ENCODE assay signal across 23 cellular contexts in the genomic region with DNA sequence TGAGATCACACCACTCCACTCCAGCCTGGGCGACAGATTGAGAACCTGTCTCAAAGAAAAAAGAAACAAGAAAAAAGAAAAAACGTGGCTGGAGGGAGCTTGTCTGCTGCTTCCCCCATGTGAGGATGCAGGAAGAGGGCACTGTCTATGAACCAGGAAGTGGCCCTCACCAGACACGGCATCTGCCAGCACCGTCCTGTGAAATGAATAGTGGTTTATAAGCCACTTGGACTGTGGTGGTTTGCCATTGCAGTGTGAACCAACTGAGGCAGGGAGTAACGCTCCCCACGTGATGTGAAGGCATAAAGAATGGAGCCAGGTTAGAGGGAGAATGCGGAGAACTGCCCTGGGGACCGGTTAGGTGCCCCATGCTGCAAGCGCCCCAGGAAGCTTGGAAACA. TPM values are rescaled to one million over a fixed set of nuclear protein-coding genes. Genes with fewer than 3 reads are reported as not detected.
DNase-seq lines count a peak whose midpoint lies in the region; ATAC-seq and TF ChIP-seq lines count a peak whose summit lies in the region.
"Had no signal": no experiment of that assay in that cellular context is flagged by ENCODE, and none has a peak within 500 bp of the region (broad histone marks: within the 10 kb centered on the region; RNA-seq: fewer than 3 reads in every experiment).

No MANE protein-coding gene starts in this region.

- H3K36me3 Mint-ChIP-seq in activated CD4-positive, alpha-beta T cell treated with anti-CD3 and anti-CD28 coated beads, Interleukin-2, amount 10 ng/mL, durations not matched to agents 7 days and 5 days (ENCODE audit: low read depth) = peaks cover 11% of the 10 kb centered on the region
- no peaks in the 10 kb centered on the region for H3K36me3 Mint-ChIP-seq in activated T-helper 1 cell treated with anti-CD3 and anti-CD28 coated beads, Interleukin-12 subunit alpha, Interleukin-12 subunit beta, Interleukin-2, Interleukin-4 antibody, amounts not matched to agents 30 ng/mL and 10 ng/mL and 1 ng/mL, durations not matched to agents 14 hours and 24 hours and 36 hours (ENCODE audit: low read depth)
- H3K36me3 Mint-ChIP-seq in natural killer cell = no peaks in the 10 kb centered on the region

- no peak overlapping the region for H3K4me3 Mint-ChIP-seq in activated CD4-positive, alpha-beta T cell treated with anti-CD3 and anti-CD28 coated beads, Interleukin-2, amount 10 ng/mL, durations not matched to agents 7 days and 5 days
- H3K4me3 Mint-ChIP-seq in activated T-helper 1 cell treated with anti-CD3 and anti-CD28 coated beads, Interleukin-12 subunit alpha, Interleukin-12 subunit beta, Interleukin-2, Interleukin-4 antibody, amounts not matched to agents 30 ng/mL and 10 ng/mL and 1 ng/mL, durations not matched to agents 14 hours and 24 hours and 36 hours = no peak overlapping the region
- no peak overlapping the region for H3K4me3 Mint-ChIP-seq in natural killer cell
- H3K4me3 Mint-ChIP-seq: nephron progenitor cell had no signal

- H3K4me1 ChIP-seq in testis = no peaks in the 10 kb centered on the region
- H3K4me1 ChIP-seq: foreskin keratinocyte had no signal

- H3K27ac ChIP-seq in testis = no peak overlapping the region
- H3K27ac ChIP-seq: A549, brain microvascular endothelial cell, coronary artery, foreskin keratinocyte, RWPE1, skin epidermis, thoracic aorta had no signal

- POLR2A ChIA-PET in activated CD4-positive, alpha-beta T cell treated with anti-CD3 and anti-CD28 coated beads, Interleukin-2, amount 10 ng/mL, durations not matched to agents 7 days and 5 days (lab: Charles Lee) = no interaction called here

- peaks cover 2% of the 10 kb centered on the region for H3K9me3 Mint-ChIP-seq in activated CD4-positive, alpha-beta T cell treated with anti-CD3 and anti-CD28 coated beads, Interleukin-2, amount 10 ng/mL, durations not matched to agents 7 days and 5 days
- H3K9me3 Mint-ChIP-seq in activated T-helper 1 cell treated with anti-CD3 and anti-CD28 coated beads, Interleukin-12 subunit alpha, Interleukin-12 subunit beta, Interleukin-2, Interleukin-4 antibody, amounts not matched to agents 30 ng/mL and 10 ng/mL and 1 ng/mL, durations not matched to agents 14 hours and 24 hours and 36 hours = no peaks in the 10 kb centered on the region
- no peaks in the 10 kb centered on the region for H3K9me3 Mint-ChIP-seq in natural killer cell
- H3K9me3 Mint-ChIP-seq: nephron progenitor cell had no signal

- DNase-seq in activated CD4-positive, alpha-beta T cell treated with anti-CD3 and anti-CD28 coated beads, Interleukin-2, amount 10 ng/mL, durations not matched to agents 7 days and 5 days = peak; percentile 43
- no peak for DNase-seq in activated CD4-positive, alpha-beta T cell treated with anti-CD3 and anti-CD28 coated beads, Interleukin-2, amount 50 U/mL, for 48 hours
- peak; percentile 41 for DNase-seq in Jurkat, Clone E6-1 (ENCODE audit: low read depth, low spot score)
- no peak for DNase-seq in activated T-helper 1 cell treated with anti-CD3 and anti-CD28 coated beads, Interleukin-12 subunit alpha, Interleukin-12 subunit beta, Interleukin-2, Interleukin-4 antibody, amounts not matched to agents 30 ng/mL and 10 ng/mL and 1 ng/mL, durations not matched to agents 14 hours and 24 hours and 36 hours (ENCODE audit: low spot score)
- no peak for DNase-seq in natural killer cell
- DNase-seq in testis = no peak
- DNase-seq in hippocampal formation (lab: John Stamatoyannopoulos, UW) = no peak
- DNase-seq in cortex of kidney (lab: John Stamatoyannopoulos, UW) = no peak
- DNase-seq: brain microvascular endothelial cell; DND-41; foreskin keratinocyte; mesendoderm; NCI-H2029 treated with DMSO at 0.1 percent for 48 hours; nephron progenitor cell; NK-92 treated with Interleukin-12 subunit alpha and Interleukin-12 subunit beta, amount 100 ng/mL, for 24 hours; stimulated activated CD4-positive, alpha-beta T cell treated with anti-CD3 and anti-CD28 coated beads, Interleukin-4, amount 100 ng/mL, for 4 hours; SW 1271 had no signal

- no peaks in the 10 kb centered on the region for H3K9me3 ChIP-seq in testis
- H3K9me3 ChIP-seq: A549, thoracic aorta had no signal

- intact Hi-C loops in activated T-helper 1 cell treated with anti-CD3 and anti-CD28 coated beads, Interleukin-12 subunit alpha, Interleukin-12 subunit beta, Interleukin-2, Interleukin-4 antibody, amounts not matched to agents 30 ng/mL and 10 ng/mL and 1 ng/mL, durations not matched to agents 14 hours and 24 hours and 36 hours (cut with micrococcal nuclease) = loop anchor here (10.0 kb wide), 1 partner anchor 61 kb away; a partner anchor contains a TSS
- intact Hi-C loops in natural killer cell (cut with micrococcal nuclease) (loop anchor here (10.0 kb wide), 1 partner anchor 51 kb away; no protein-coding TSS in a partner anchor), testis (cut with DNase I; ENCODE audit: low total_unique reads) (no loop called here)

- TF ChIP-seq CTCF in natural killer cell (IDR thresholded peaks at IDR 0.05) (no peak), testis (IDR thresholded peaks at IDR 0.05) (no peak)

- H3K27ac Mint-ChIP-seq in activated CD4-positive, alpha-beta T cell treated with anti-CD3 and anti-CD28 coated beads, Interleukin-2, amount 10 ng/mL, durations not matched to agents 7 days and 5 days = peak overlapping the region; percentile 89
- peak overlapping the region; percentile 52 for H3K27ac Mint-ChIP-seq in activated T-helper 1 cell treated with anti-CD3 and anti-CD28 coated beads, Interleukin-12 subunit alpha, Interleukin-12 subunit beta, Interleukin-2, Interleukin-4 antibody, amounts not matched to agents 30 ng/mL and 10 ng/mL and 1 ng/mL, durations not matched to agents 14 hours and 24 hours and 36 hours
- peak overlapping the region; percentile 74 to 80 for H3K27ac Mint-ChIP-seq in natural killer cell
- H3K27ac Mint-ChIP-seq: nephron progenitor cell, progenitor cell of endocrine pancreas had no signal

- TF ChIP-seq POLR2A in testis (IDR thresholded peaks at IDR 0.05) = no peak

- H3K36me3 ChIP-seq in testis (ENCODE audit: low read depth, missing control alignments) = no peaks in the 10 kb centered on the region
- H3K36me3 ChIP-seq: brain microvascular endothelial cell, thoracic aorta had no signal

- no peak overlapping the region for H3K4me3 ChIP-seq in Jurkat, Clone E6-1 (ENCODE audit: low read length)
- no peak overlapping the region for H3K4me3 ChIP-seq in testis
- H3K4me3 ChIP-seq: A549, coronary artery, skin epidermis, thoracic aorta had no signal

- peaks cover 38% of the 10 kb centered on the region for H3K4me1 Mint-ChIP-seq in activated CD4-positive, alpha-beta T cell treated with anti-CD3 and anti-CD28 coated beads, Interleukin-2, amount 10 ng/mL, durations not matched to agents 7 days and 5 days
- peaks cover 23% of the 10 kb centered on the region for H3K4me1 Mint-ChIP-seq in activated T-helper 1 cell treated with anti-CD3 and anti-CD28 coated beads, Interleukin-12 subunit alpha, Interleukin-12 subunit beta, Interleukin-2, Interleukin-4 antibody, amounts not matched to agents 30 ng/mL and 10 ng/mL and 1 ng/mL, durations not matched to agents 14 hours and 24 hours and 36 hours (ENCODE audit: low read depth)
- peaks cover 18 to 20% of the 10 kb centered on the region in 2 donors for H3K4me1 Mint-ChIP-seq in natural killer cell

- CTCF ChIA-PET in activated CD4-positive, alpha-beta T cell treated with anti-CD3 and anti-CD28 coated beads, Interleukin-2, amount 10 ng/mL, durations not matched to agents 7 days and 5 days (lab: Charles Lee) = interaction anchor here (1.2 to 1.3 kb wide), 2 partner anchors 9 to 214 kb away, joined by 3 to 4 read pairs; a partner anchor contains a TSS

- WGBS in testis, 2 donors = 80 to 84% methylated on average over 9 of the region's 9 CpGs

- H3K27me3 ChIP-seq in testis = no peaks in the 10 kb centered on the region
- H3K27me3 ChIP-seq: brain microvascular endothelial cell, foreskin keratinocyte had no signal

- H3K27me3 Mint-ChIP-seq in activated CD4-positive, alpha-beta T cell treated with anti-CD3 and anti-CD28 coated beads, Interleukin-2, amount 10 ng/mL, durations not matched to agents 7 days and 5 days = no peaks in the 10 kb centered on the region
- H3K27me3 Mint-ChIP-seq in activated T-helper 1 cell treated with anti-CD3 and anti-CD28 coated beads, Interleukin-12 subunit alpha, Interleukin-12 subunit beta, Interleukin-2, Interleukin-4 antibody, amounts not matched to agents 30 ng/mL and 10 ng/mL and 1 ng/mL, durations not matched to agents 14 hours and 24 hours and 36 hours (ENCODE audit: insufficient read depth) = peaks cover 4% of the 10 kb centered on the region
- no peaks in the 10 kb centered on the region for H3K27me3 Mint-ChIP-seq in natural killer cell (ENCODE audit: low read depth in 2 of 2)

- no peak for ATAC-seq in natural killer cell
- ATAC-seq: A549, foreskin keratinocyte had no signal

RNA-seq across cellular contexts. Expression of a gene that starts 4.5 kb away (rescaled TPM):
- total RNA-seq in activated CD4-positive, alpha-beta T cell treated with anti-CD3 and anti-CD28 coated beads, Interleukin-2, amount 10 ng/mL, durations not matched to agents 7 days and 5 days = 10 to 100 TPM; 39.0 to 50.9 TPM
- polyA plus RNA-seq in Jurkat, Clone E6-1 (2012; ENCODE audit: insufficient read depth, insufficient read length) = 37.7 TPM
- 46.1 and 46.9 TPM in 2 replicates for total RNA-seq in activated T-helper 1 cell treated with anti-CD3 and anti-CD28 coated beads, Interleukin-12 subunit alpha, Interleukin-12 subunit beta, Interleukin-2, Interleukin-4 antibody, amounts not matched to agents 30 ng/mL and 10 ng/mL and 1 ng/mL, durations not matched to agents 14 hours and 24 hours and 36 hours
- 10 to 100 TPM; 82.4 to 92.7 (median 87.4) TPM for total RNA-seq in natural killer cell
- 100 to 1,000 TPM in 1 of 2 donors, 10 to 100 TPM in 1; 95.3 to 112 TPM for total RNA-seq in testis
- 30.3 TPM for polyA plus RNA-seq in testis (ENCODE audit: insufficient read depth, low read depth, low replicate concordance)

RNA-seq across cellular contexts. Expression of a gene that starts 9.2 kb away (rescaled TPM):
- total RNA-seq in activated CD4-positive, alpha-beta T cell treated with anti-CD3 and anti-CD28 coated beads, Interleukin-2, amount 10 ng/mL, durations not matched to agents 7 days and 5 days = 10 to 100 TPM; 43.3 to 46.8 TPM
- polyA plus RNA-seq in Jurkat, Clone E6-1 (2012; ENCODE audit: insufficient read depth, insufficient read length) = 47.3 TPM
- 28.2 and 32.3 TPM in 2 replicates for total RNA-seq in activated T-helper 1 cell treated with anti-CD3 and anti-CD28 coated beads, Interleukin-12 subunit alpha, Interleukin-12 subunit beta, Interleukin-2, Interleukin-4 antibody, amounts not matched to agents 30 ng/mL and 10 ng/mL and 1 ng/mL, durations not matched to agents 14 hours and 24 hours and 36 hours
- total RNA-seq in natural killer cell = 10 to 100 TPM; 58.4 to 76.5 (median 69.2) TPM
- 100 to 1,000 TPM; 167 to 174 TPM for total RNA-seq in testis
- polyA plus RNA-seq in testis (ENCODE audit: insufficient read depth, low read depth, low replicate concordance) = 99.2 TPM

RNA-seq across cellular contexts. Expression of a gene that starts 57.0 kb away (rescaled TPM):
- 10 to 100 TPM; 43.7 to 43.9 TPM for total RNA-seq in activated CD4-positive, alpha-beta T cell treated with anti-CD3 and anti-CD28 coated beads, Interleukin-2, amount 10 ng/mL, durations not matched to agents 7 days and 5 days
- polyA plus RNA-seq in Jurkat, Clone E6-1 (2012; ENCODE audit: insufficient read depth, insufficient read length) = 52.6 TPM
- 41.1 and 41.9 TPM in 2 replicates for total RNA-seq in activated T-helper 1 cell treated with anti-CD3 and anti-CD28 coated beads, Interleukin-12 subunit alpha, Interleukin-12 subunit beta, Interleukin-2, Interleukin-4 antibody, amounts not matched to agents 30 ng/mL and 10 ng/mL and 1 ng/mL, durations not matched to agents 14 hours and 24 hours and 36 hours
- total RNA-seq in natural killer cell (10 to 100 TPM; 30.9 to 48.7 (median 44.2) TPM), testis (10 to 100 TPM; 84.1 to 97.6 TPM)
- polyA plus RNA-seq in testis (ENCODE audit: insufficient read depth, low read depth, low replicate concordance) = 120 TPM

Comparison
In these comparisons a context has a peak if more than half of its experiments do, and no peak if none do; other contexts are left out.
1. DNase-seq: peak in activated CD4-positive, alpha-beta T cell treated with anti-CD3 and anti-CD28 coated beads, Interleukin-2, amount 10 ng/mL, durations not matched to agents 7 days and 5 days (single experiment) and Jurkat, Clone E6-1 (single experiment); none in activated CD4-positive, alpha-beta T cell treated with anti-CD3 and anti-CD28 coated beads, Interleukin-2, amount 50 U/mL, for 48 hours (0 of 2), activated T-helper 1 cell treated with anti-CD3 and anti-CD28 coated beads, Interleukin-12 subunit alpha, Interleukin-12 subunit beta, Interleukin-2, Interleukin-4 antibody, amounts not matched to agents 30 ng/mL and 10 ng/mL and 1 ng/mL, durations not matched to agents 14 hours and 24 hours and 36 hours (single experiment), natural killer cell (single experiment), testis (single experiment), hippocampal formation (0 of 2) and cortex of kidney (single experiment).
2. Peak in every context shown above with its lines, with median percentiles within 50 percentile points of each other: H3K27ac Mint-ChIP-seq.